Comparison of ENCODE assay signal across 17 cellular contexts in the genomic region with DNA sequence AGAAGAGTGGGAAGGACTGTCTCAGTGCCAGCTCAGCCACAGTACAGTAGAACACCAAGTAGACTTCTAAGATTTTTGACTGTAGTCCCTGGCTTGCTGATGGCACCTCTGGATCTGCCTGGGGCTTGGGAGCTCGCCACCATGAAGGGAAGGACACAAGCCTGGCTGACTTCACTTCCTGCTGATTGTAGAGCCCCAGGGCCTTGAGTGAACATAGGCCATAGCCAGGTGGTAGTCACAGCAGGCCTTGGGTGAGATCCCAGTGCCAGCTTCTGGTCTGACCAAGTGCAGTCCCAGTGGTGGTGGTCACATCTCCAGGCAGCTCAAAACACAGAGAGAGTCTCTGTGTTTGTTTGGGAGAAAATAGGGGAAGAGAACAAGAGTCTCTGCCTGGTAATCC. TPM values are rescaled to one million over a fixed set of nuclear protein-coding genes. Genes with fewer than 3 reads are reported as not detected.
DNase-seq lines count a peak whose midpoint lies in the region; ATAC-seq and TF ChIP-seq lines count a peak whose summit lies in the region.
"Had no signal": no experiment of that assay in that cellular context is flagged by ENCODE, and none has a peak within 500 bp of the region (broad histone marks: within the 10 kb centered on the region; RNA-seq: fewer than 3 reads in every experiment).

No MANE protein-coding gene starts in this region.

- no peaks in the 10 kb centered on the region for H3K4me1 ChIP-seq in HEK293 (ENCODE audit: control insufficient read depth, insufficient read depth, low read length)
- H3K4me1 ChIP-seq: A549, BLaER1, HAP-1 had no signal

- ATAC-seq in activated T-cell treated with anti-CD3 and anti-CD28 coated beads, Interleukin-2, amount 50 U/mL, for 4 hours, result no peak
- ATAC-seq: A549; CD8-positive, alpha-beta T cell; GM12878 had no signal

- H3K9me3 ChIP-seq in HEK293 (ENCODE audit: control insufficient read depth, insufficient read depth, low read depth, low read length), result no peaks in the 10 kb centered on the region
- H3K9me3 ChIP-seq: A549, BLaER1, HAP-1 had no signal

- no peak overlapping the region for H3K4me3 Mint-ChIP-seq in activated T-cell treated with anti-CD3 and anti-CD28 coated beads, Interleukin-2, amount 50 U/mL, for 4 hours
- H3K4me3 Mint-ChIP-seq: CD8-positive, alpha-beta T cell had no signal

- whole genome bisulfite sequencing in lower leg skin, 2 donors, result 62 to 71% methylated on average over 1 of the region's 1 CpG

- no peaks in the 10 kb centered on the region for H3K36me3 ChIP-seq in HEK293 (ENCODE audit: control insufficient read depth in 2 of 2, insufficient read depth in 1 of 2, low read length in 2 of 2)
- H3K36me3 ChIP-seq: BLaER1, HAP-1 had no signal

- DNase-seq in DMS 273 (lab: John Stamatoyannopoulos, UW; ENCODE audit: unreplicated experiment) (peak; percentile 34), DMS 273 treated with DMSO at 0.1 percent for 48 hours (lab: John Stamatoyannopoulos, UW) (no peak), NCI-H69 (lab: John Stamatoyannopoulos, UW) (peak; percentile 57), cerebellar cortex (ENCODE audit: low spot score) (peak; percentile 52), lower leg skin (ENCODE audit: low spot score in 2 of 2) (no peak), H4 (ENCODE audit: low spot score) (no peak)
- no peak for DNase-seq in activated T-cell treated with anti-CD3 and anti-CD28 coated beads, Interleukin-2, amount 50 U/mL, for 4 hours
- DNase-seq: AML-193; Calu3; CD8-positive, alpha-beta T cell had no signal

- no peaks in the 10 kb centered on the region for H3K27me3 Mint-ChIP-seq in activated T-cell treated with anti-CD3 and anti-CD28 coated beads, Interleukin-2, amount 50 U/mL, for 4 hours (ENCODE audit: low read depth)

- no peak for TF ChIP-seq POLR2A in lower leg skin (IDR thresholded peaks at IDR 0.05)

- no peaks in the 10 kb centered on the region for H3K36me3 Mint-ChIP-seq in activated T-cell treated with anti-CD3 and anti-CD28 coated beads, Interleukin-2, amount 50 U/mL, for 4 hours (ENCODE audit: insufficient read depth)
- H3K36me3 Mint-ChIP-seq: CD8-positive, alpha-beta T cell had no signal

- CTCF ChIA-PET in HEK293 (lab: Yijun Ruan, JAX), result interaction anchor here (0.6 to 1.4 kb wide), 2 partner anchors 39 to 105 kb away, joined by 3 read pairs; no protein-coding TSS in a partner anchor

- TF ChIP-seq CTCF in HEK293 (tag by site-specific recombination; IDR thresholded peaks at IDR 0.05) (no peak), lower leg skin (IDR thresholded peaks at IDR 0.05) (no peak)

- H3K27ac ChIP-seq in HEK293 (ENCODE audit: extremely low read depth, low read depth, low read length), result no peak overlapping the region
- H3K27ac ChIP-seq: 22Rv1, A549, BLaER1, HL-60 had no signal

- H3K4me1 Mint-ChIP-seq in activated T-cell treated with anti-CD3 and anti-CD28 coated beads, Interleukin-2, amount 50 U/mL, for 4 hours (ENCODE audit: low read depth), result no peaks in the 10 kb centered on the region

- intact Hi-C loops in lower leg skin (cut with DNase I; ENCODE audit: low total_unique reads), result no loop called here

- POLR2A ChIA-PET in HEK293 (lab: Yijun Ruan, JAX), result no interaction called here

- H3K9me3 Mint-ChIP-seq in activated T-cell treated with anti-CD3 and anti-CD28 coated beads, Interleukin-2, amount 50 U/mL, for 4 hours, result no peaks in the 10 kb centered on the region
- H3K9me3 Mint-ChIP-seq: CD8-positive, alpha-beta T cell had no signal

- H3K4me3 ChIP-seq in HEK293 (ENCODE audit: low read depth, low read length), result no peak overlapping the region
- no peak overlapping the region for H3K4me3 ChIP-seq in lower leg skin (ENCODE audit: low read depth, poor library complexity, severe bottlenecking)
- H3K4me3 ChIP-seq: A549, BLaER1, GM12878, HAP-1 had no signal

TF ChIP-seq in HEK293, 187 proteins besides CTCF, POLR2A, EP300 and RAD21:
- no peak for TF ChIP-seq ZNF501 (tag by site-specific recombination; IDR thresholded peaks at IDR 0.05)
- TF ChIP-seq ZNF366 (tag by site-specific recombination; conservative IDR thresholded peaks at IDR 0.05), result no peak
- peak; percentile 36 for TF ChIP-seq ZIC2 (tag by site-specific recombination; IDR thresholded peaks at IDR 0.05)
- no peak for TF ChIP-seq ZNF449 (tag by site-specific recombination; IDR thresholded peaks at IDR 0.05)

RNA-seq across cellular contexts. Expression of gene HBP1, which starts 57.6 kb away (rescaled TPM):
- 10 to 100 TPM; 10.1 to 18.5 (median 16.2) TPM for total RNA-seq in activated T-cell treated with anti-CD3 and anti-CD28 coated beads, Interleukin-2, amount 50 U/mL, for 4 hours
- total RNA-seq in lower leg skin, result 100 to 1,000 TPM; 144 to 232 (median 192) TPM
- 69.8 and 72.4 TPM in 2 replicates for total RNA-seq in H4 (2014; rRNA removed; shearing (Covaris generic))

Comparison
In these comparisons a context has a peak if more than half of its experiments do, and no peak if none do; other contexts are left out.
1. DNase-seq: peak in DMS 273 (single experiment), NCI-H69 (single experiment) and cerebellar cortex (single experiment); none in DMS 273 treated with DMSO at 0.1 percent for 48 hours (single experiment), activated T-cell treated with anti-CD3 and anti-CD28 coated beads, Interleukin-2, amount 50 U/mL, for 4 hours (single experiment), lower leg skin (0 of 2) and H4 (single experiment).